ENCODE assay signal across 8 cellular contexts in genomic region chr3:52685705-52686691, GRCh38. TPM values are rescaled to one million over a fixed set of nuclear protein-coding genes. Genes with fewer than 3 reads are reported as not detected.
DNase-seq lines count a peak whose midpoint lies in the region; ATAC-seq and TF ChIP-seq lines count a peak whose summit lies in the region.

Gene GNL3, plus strand, starts transcription at chr3:52686032. Its CDS starts 61 bp downstream, at chr3:52686093.
Gene PBRM1, minus strand, starts transcription at chr3:52685913.

- peak within 1 kb of the TSS; percentile 84 for H3K9ac ChIP-seq in rectal smooth muscle tissue (ENCODE audit: low read length)

- H3K27me3 ChIP-seq in rectal smooth muscle tissue (ENCODE audit: control insufficient read depth, insufficient read depth, low read length) (no peaks in the 10 kb centered on the region), vagina (no peaks in the 10 kb centered on the region)

- H3K9me3 ChIP-seq in vagina, result no peaks in the 10 kb centered on the region

- H3K4me1 ChIP-seq in rectal smooth muscle tissue (ENCODE audit: control insufficient read depth, insufficient read depth, low read length), result peaks cover 17% of the 10 kb centered on the region
- H3K4me1 ChIP-seq in vagina, result peaks cover 57% of the 10 kb centered on the region

- DNase-seq in NCI-H2081 (lab: John Stamatoyannopoulos, UW) (peak; percentile 83 to 93), T1000 (lab: John Stamatoyannopoulos, UW) (peak; percentile 92), astrocyte of the cerebellum (ENCODE audit: low read depth) (peak; percentile 90), hepatic stellate cell (ENCODE audit: low spot score) (peak; percentile 91), vagina (ENCODE audit: extremely low spot score in 2 of 2) (peak in 1 of 2 donors; percentile 94)

- TF ChIP-seq POLR2A in GM18505 (IDR thresholded peaks at IDR 0.05; ENCODE audit: borderline replicate concordance, extremely low read depth, insufficient read depth, insufficient read length) (peak; percentile 91), vagina (IDR thresholded peaks at IDR 0.05) (peak in 1 of 2 donors; percentile 69)

- ATAC-seq in GM18505 (IDR thresholded peaks at IDR 0.05; ENCODE audit: unreplicated experiment), result peak; percentile 84
- ATAC-seq in HG02938 (IDR thresholded peaks at IDR 0.05; ENCODE audit: unreplicated experiment), result peak; percentile 80

- H3K4me3 ChIP-seq in astrocyte of the cerebellum (ENCODE audit: low read depth, low read length) (peak within 1 kb of the TSS; percentile 69), rectal smooth muscle tissue (ENCODE audit: low read length) (peak within 1 kb of the TSS; percentile 91), vagina (peak within 1 kb of the TSS; percentile 88 to 93)

- H3K36me3 ChIP-seq in rectal smooth muscle tissue (ENCODE audit: control insufficient read depth, insufficient read depth, low read length) (peaks cover 34% of the 10 kb centered on the region), vagina (peaks cover 0 to 39% of the 10 kb centered on the region in 2 donors)

- TF ChIP-seq CTCF in astrocyte of the cerebellum (IDR thresholded peaks at IDR 0.05; ENCODE audit: low read depth, low read length, missing control alignments), result no peak
- no peak for TF ChIP-seq CTCF in vagina (IDR thresholded peaks at IDR 0.05)

- in situ Hi-C loops in astrocyte of the cerebellum (cut with HindIII; ENCODE audit: low sequenced_read_pairs), result no loop called here

- intact Hi-C loops in vagina (cut with DNase I), result loop anchor here (5.0 kb wide), 1 partner anchor 154 kb away; the partner anchor contains the start of gene NT5DC2

- H3K27ac ChIP-seq in rectal smooth muscle tissue (ENCODE audit: low read depth, low read length), result peak within 1 kb of the TSS; percentile 94
- peak within 1 kb of the TSS; percentile 93 for H3K27ac ChIP-seq in vagina

RNA-seq across cellular contexts. Expression of gene GNL3, which starts in this region (rescaled TPM):
- 73.4 TPM for total RNA-seq in vagina

RNA-seq across cellular contexts. Expression of gene PBRM1, which starts in this region (rescaled TPM):
- total RNA-seq in vagina, result 64.6 TPM
